In genomic region chr3:170317954-170318353, GRCh38 we compare ENCODE assay signal across 21 cellular contexts.
"Had no signal": no experiment of that assay in that cellular context is flagged by ENCODE, and none has a peak within 500 bp of the region (broad histone marks: within the 10 kb centered on the region; RNA-seq: fewer than 3 reads in every experiment).

No MANE protein-coding gene starts in this region.

- H3K9me3 ChIP-seq: gastrocnemius medialis, ovary, psoas muscle, sigmoid colon, testis, tibial artery, upper lobe of right lung, uterus had no signal

- H2AFZ ChIP-seq: neural progenitor cell had no signal

- H3K4me1 Mint-ChIP-seq: natural killer cell had no signal

- H3K36me3 Mint-ChIP-seq: natural killer cell; neural progenitor cell; stimulated activated memory B cell treated with anti-CD40 and anti-IgM and Interleukin-4, amounts not matched to agents 10 μg/mL and 1 μg/mL and 100 μg/mL, for 72 hours had no signal

- H3K4me1 ChIP-seq: gastrocnemius medialis, neural progenitor cell, psoas muscle, sigmoid colon, testis, tibial artery, upper lobe of right lung, uterus had no signal

- H3K4me2 ChIP-seq: neural progenitor cell had no signal

- H3K4me3 ChIP-seq: dorsolateral prefrontal cortex, gastrocnemius medialis, neural progenitor cell, ovary, psoas muscle, sigmoid colon, testis, tibial artery, upper lobe of right lung, uterus had no signal

- ATAC-seq: gastrocnemius medialis; natural killer cell; psoas muscle; right cardiac atrium; stimulated activated memory B cell treated with anti-CD40 and anti-IgM and Interleukin-4, amounts not matched to agents 10 μg/mL and 1 μg/mL and 100 μg/mL, for 72 hours; stimulated activated naive CD8-positive, alpha-beta T cell treated with anti-CD3 and anti-CD28 coated beads, Interleukin-15, Interleukin-2, amounts not matched to agents 100 U/mL and 50 U/mL, for 24 hours; upper lobe of right lung had no signal

- H3K27me3 ChIP-seq: dorsolateral prefrontal cortex, gastrocnemius medialis, neural progenitor cell, ovary, sigmoid colon, testis, tibial artery, upper lobe of right lung, uterus had no signal

- H3K4me3 Mint-ChIP-seq: natural killer cell; neural progenitor cell; stimulated activated memory B cell treated with anti-CD40 and anti-IgM and Interleukin-4, amounts not matched to agents 10 μg/mL and 1 μg/mL and 100 μg/mL, for 72 hours had no signal

- DNase-seq: dorsolateral prefrontal cortex; effector CD4-positive, alpha-beta T cell; foreskin fibroblast; gastrocnemius medialis; head of caudate nucleus; natural killer cell; nucleus accumbens; ovary; posterior cingulate gyrus; psoas muscle; right cardiac atrium; sigmoid colon; stimulated activated CD4-positive, alpha-beta T cell treated with anti-CD3 and anti-CD28 coated beads, Interleukin-4, amount 100 ng/mL, for 4 hours; stimulated activated naive CD8-positive, alpha-beta T cell treated with anti-CD3 and anti-CD28 coated beads, Interleukin-15, Interleukin-2, amounts not matched to agents 100 U/mL and 50 U/mL, for 24 hours; substantia nigra; testis; tibial artery; upper lobe of right lung; uterus had no signal

- H3K27ac Mint-ChIP-seq: natural killer cell; neural progenitor cell; stimulated activated memory B cell treated with anti-CD40 and anti-IgM and Interleukin-4, amounts not matched to agents 10 μg/mL and 1 μg/mL and 100 μg/mL, for 72 hours had no signal

- H3K9me3 Mint-ChIP-seq: natural killer cell; neural progenitor cell; stimulated activated memory B cell treated with anti-CD40 and anti-IgM and Interleukin-4, amounts not matched to agents 10 μg/mL and 1 μg/mL and 100 μg/mL, for 72 hours had no signal

- H3K27me3 Mint-ChIP-seq: stimulated activated memory B cell treated with anti-CD40 and anti-IgM and Interleukin-4, amounts not matched to agents 10 μg/mL and 1 μg/mL and 100 μg/mL, for 72 hours had no signal

- H3K27ac ChIP-seq: dorsolateral prefrontal cortex, gastrocnemius medialis, neural progenitor cell, ovary, psoas muscle, sigmoid colon, testis, tibial artery, upper lobe of right lung, uterus had no signal

- H3K36me3 ChIP-seq: gastrocnemius medialis, neural progenitor cell, ovary, sigmoid colon, tibial artery, upper lobe of right lung, uterus had no signal
